In the genomic region with DNA sequence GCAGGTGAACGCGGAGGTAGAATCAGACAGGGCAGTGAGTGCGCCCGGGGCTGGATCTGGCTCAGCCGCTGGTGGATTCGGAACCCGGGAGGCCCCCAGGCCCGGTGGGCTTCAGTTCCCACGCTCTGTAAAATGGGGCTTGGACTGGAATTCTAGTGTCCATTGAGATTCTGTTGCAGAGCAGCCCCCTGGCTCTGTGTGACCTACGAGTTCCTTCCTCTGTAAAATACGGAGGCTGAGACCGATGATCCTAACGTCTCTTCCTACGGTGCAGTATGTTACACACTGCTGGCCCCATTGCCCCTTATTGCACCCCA, we compare ENCODE assay signal across 8 cellular contexts. TPM values are rescaled to one million over a fixed set of nuclear protein-coding genes. Genes with fewer than 3 reads are reported as not detected.
DNase-seq lines count a peak whose midpoint lies in the region; ATAC-seq, FAIRE-seq and TF ChIP-seq lines count a peak whose summit lies in the region.

No MANE protein-coding gene starts in this region.

- no peak overlapping the region for H3K27ac ChIP-seq in HUES6 (ENCODE audit: low read depth, low read length)
- peak overlapping the region; percentile 99 for H3K27ac ChIP-seq in caudate nucleus (ENCODE audit: low read depth, low read length)

- no peak for ATAC-seq in HG03378 (IDR thresholded peaks at IDR 0.05; ENCODE audit: unreplicated experiment)

- H3K9ac ChIP-seq in HUES6 (ENCODE audit: low read length) (peak overlapping the region; percentile 25), mucosa of stomach (ENCODE audit: low read length) (peak overlapping the region; percentile 94)

- POLR2A ChIA-PET in BJ (lab: Charles Lee): no interaction called here

- no peaks in the 10 kb centered on the region for H3K27me3 ChIP-seq in BJ (ENCODE audit: control insufficient read depth, insufficient read depth, low read length)
- H3K27me3 ChIP-seq in HUES6 (ENCODE audit: control insufficient read depth, insufficient read depth, low read length): peaks cover 38% of the 10 kb centered on the region
- H3K27me3 ChIP-seq in mucosa of stomach (ENCODE audit: control insufficient read depth, insufficient read depth, low read length): no peaks in the 10 kb centered on the region

- FAIRE-seq in D721Med (lab: Jason Lieb, UNC): no peak

- no peak for TF ChIP-seq CTCF in BJ (IDR thresholded peaks at IDR 0.05; ENCODE audit: insufficient read depth, low read depth, low read length)
- no peak for TF ChIP-seq CTCF in D721Med (IDR thresholded peaks at IDR 0.05; ENCODE audit: insufficient read depth, missing control alignments)

- H3K36me3 ChIP-seq in BJ (ENCODE audit: control insufficient read depth, insufficient read depth, low read length) (no peaks in the 10 kb centered on the region), HUES6 (ENCODE audit: control insufficient read depth, insufficient read depth, low read length) (no peaks in the 10 kb centered on the region), mucosa of stomach (ENCODE audit: control insufficient read depth, insufficient read depth, low read length) (no peaks in the 10 kb centered on the region)

- peak overlapping the region; percentile 83 for H3K4me3 ChIP-seq in BJ (ENCODE audit: low read depth, low read length)
- H3K4me3 ChIP-seq in HUES6 (ENCODE audit: low read depth, low read length): peak overlapping the region; percentile 78
- peak overlapping the region; percentile 89 for H3K4me3 ChIP-seq in mucosa of stomach (ENCODE audit: low read length)

- DNase-seq in BJ (ENCODE audit: low read depth) (no peak), caudate nucleus (lab: John Stamatoyannopoulos, UW) (peak in 4 of 61 donors; percentile 34 to 64 (median 40)), HPDE6-E6E7 (ENCODE audit: extremely low spot score) (no peak), NCI-H1105 (lab: John Stamatoyannopoulos, UW) (no peak), D721Med (ENCODE audit: insufficient read length, low spot score) (no peak)

- no peaks in the 10 kb centered on the region for H3K9me3 ChIP-seq in HUES6 (ENCODE audit: control insufficient read depth, insufficient read depth, low read depth, low read length)
- H3K9me3 ChIP-seq in mucosa of stomach (ENCODE audit: control insufficient read depth, low read length): no peaks in the 10 kb centered on the region

- H3K4me1 ChIP-seq in HUES6 (ENCODE audit: control insufficient read depth, insufficient read depth, low read length) (peaks cover 4% of the 10 kb centered on the region; the same call in 1 of the 2 replicates), mucosa of stomach (ENCODE audit: control insufficient read depth, insufficient read depth, low read length) (peaks cover 36% of the 10 kb centered on the region)

- CTCF ChIA-PET in BJ (lab: Yijun Ruan, JAX): interaction anchor here (0.6 to 11.2 kb wide), 33 partner anchors 8 to 952 kb away, joined by 3 to 133 read pairs (median 9); a partner anchor contains a TSS

RNA-seq across cellular contexts. Expression of a gene that starts 14.9 kb away (rescaled TPM):
- polyA plus RNA-seq in BJ (2011; rRNA removed): 19.1 and 22.1 TPM in 2 replicates
- polyA minus RNA-seq in BJ (2011; rRNA and poly(A)+ RNA removed): 10.9 and 14.6 TPM in 2 replicates

RNA-seq across cellular contexts. Expression of a gene that starts 29.1 kb away (rescaled TPM):
- 18.4 and 30.7 TPM in 2 replicates for polyA plus RNA-seq in BJ (2011; rRNA removed)
- 27.4 and 33.7 TPM in 2 replicates for polyA minus RNA-seq in BJ (2011; rRNA and poly(A)+ RNA removed)

RNA-seq across cellular contexts. Expression of a gene that starts 35.1 kb away (rescaled TPM):
- 95.6 and 119 TPM in 2 replicates for polyA plus RNA-seq in BJ (2011; rRNA removed)
- 14.4 and 21.1 TPM in 2 replicates for polyA minus RNA-seq in BJ (2011; rRNA and poly(A)+ RNA removed)

RNA-seq across cellular contexts. Expression of a gene that starts 51.9 kb away (rescaled TPM):
- 21.9 and 31.2 TPM in 2 replicates for polyA plus RNA-seq in BJ (2011; rRNA removed)
- 62.1 and 64.5 TPM in 2 replicates for polyA minus RNA-seq in BJ (2011; rRNA and poly(A)+ RNA removed)

RNA-seq across cellular contexts. Expression of a gene that starts 55.2 kb away (rescaled TPM):
- polyA plus RNA-seq in BJ (2011; rRNA removed): 13.9 and 21.3 TPM in 2 replicates
- polyA minus RNA-seq in BJ (2011; rRNA and poly(A)+ RNA removed): 9.8 and 11.6 TPM in 2 replicates
